ENCODE assay signal across 1 cellular context in the genomic region with DNA sequence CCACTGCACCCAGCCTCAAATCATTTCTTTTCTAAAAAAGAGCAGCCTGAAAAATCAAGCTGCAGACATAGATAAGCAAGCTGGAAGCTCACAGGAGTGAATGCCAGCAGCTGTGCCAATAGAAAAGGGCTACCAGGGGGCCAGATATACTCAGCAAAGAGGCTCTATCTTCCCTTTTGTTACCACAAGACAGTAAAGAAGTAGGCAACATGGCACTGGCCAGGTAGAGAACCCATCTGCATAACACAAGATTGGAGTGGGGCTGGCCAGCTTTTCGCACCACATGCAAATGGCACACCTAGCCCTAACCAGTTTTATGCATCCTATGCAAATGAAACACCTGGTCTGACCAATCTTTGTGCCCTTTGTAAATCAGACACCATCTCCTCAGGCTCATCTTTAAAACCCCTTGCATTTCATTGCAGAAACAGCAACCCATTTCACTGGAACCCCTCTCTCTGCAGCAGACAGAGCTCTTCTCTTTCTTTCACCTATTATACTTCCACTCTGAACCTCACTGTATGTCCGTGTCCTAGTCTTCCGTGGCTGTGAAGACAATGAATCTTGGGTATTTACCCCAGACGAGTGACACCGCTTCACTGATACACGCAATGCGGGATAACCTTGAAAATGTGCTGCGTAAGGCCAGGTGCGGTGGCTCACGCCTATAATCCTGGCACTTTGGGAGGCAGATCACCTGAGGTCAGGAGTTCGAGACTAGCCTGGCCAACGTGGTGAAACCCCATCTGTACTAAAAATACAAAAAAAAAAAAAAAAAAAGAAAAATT.
A peak's percentile ranks its signal among the peaks of the same experiment; 100 is the strongest.
TF ChIP-seq lines count a peak whose summit lies in the region.

No MANE protein-coding gene starts in this region.

TF ChIP-seq in K562, 482 proteins besides CTCF, POLR2A, EP300 and RAD21:
- TF ChIP-seq HNRNPK (IDR thresholded peaks at IDR 0.05; ENCODE audit: low read depth, low read length, poor library complexity, severe bottlenecking) (no peak), NCOR1 (IDR thresholded peaks at IDR 0.05) (peak; percentile 51; the same call in 1 of the 2 replicates), CBFA2T3 (IDR thresholded peaks at IDR 0.05) (peak; percentile 80), TAL1 (IDR thresholded peaks at IDR 0.05) (peak; percentile 65), KDM1A (IDR thresholded peaks at IDR 0.05) (peak; percentile 46 to 54; a peak in 3 of 4 replicates), GTF2E2 (tag; IDR thresholded peaks at IDR 0.05) (no peak), TCF3 (CRISPR knock-in tag; IDR thresholded peaks at IDR 0.05) (peak; percentile 22; the same call in 1 of the 2 replicates), ZSCAN29 (IDR thresholded peaks at IDR 0.05) (no peak), MTA2 (IDR thresholded peaks at IDR 0.05; ENCODE audit: low read depth) (0 out of 2 replicates have a peak, but pooled peaks have one; percentile 24), HDAC1 (IDR thresholded peaks at IDR 0.05) (no peak), ARID1B (IDR thresholded peaks at IDR 0.05) (peak; percentile 49), SREBF1 (IDR thresholded peaks at IDR 0.05; ENCODE audit: borderline replicate concordance, low read depth, low read length) (no peak), CBFA2T2 (conservative IDR thresholded peaks at IDR 0.05) (peak; percentile 63)
- TF ChIP-seq, protein P1, sequence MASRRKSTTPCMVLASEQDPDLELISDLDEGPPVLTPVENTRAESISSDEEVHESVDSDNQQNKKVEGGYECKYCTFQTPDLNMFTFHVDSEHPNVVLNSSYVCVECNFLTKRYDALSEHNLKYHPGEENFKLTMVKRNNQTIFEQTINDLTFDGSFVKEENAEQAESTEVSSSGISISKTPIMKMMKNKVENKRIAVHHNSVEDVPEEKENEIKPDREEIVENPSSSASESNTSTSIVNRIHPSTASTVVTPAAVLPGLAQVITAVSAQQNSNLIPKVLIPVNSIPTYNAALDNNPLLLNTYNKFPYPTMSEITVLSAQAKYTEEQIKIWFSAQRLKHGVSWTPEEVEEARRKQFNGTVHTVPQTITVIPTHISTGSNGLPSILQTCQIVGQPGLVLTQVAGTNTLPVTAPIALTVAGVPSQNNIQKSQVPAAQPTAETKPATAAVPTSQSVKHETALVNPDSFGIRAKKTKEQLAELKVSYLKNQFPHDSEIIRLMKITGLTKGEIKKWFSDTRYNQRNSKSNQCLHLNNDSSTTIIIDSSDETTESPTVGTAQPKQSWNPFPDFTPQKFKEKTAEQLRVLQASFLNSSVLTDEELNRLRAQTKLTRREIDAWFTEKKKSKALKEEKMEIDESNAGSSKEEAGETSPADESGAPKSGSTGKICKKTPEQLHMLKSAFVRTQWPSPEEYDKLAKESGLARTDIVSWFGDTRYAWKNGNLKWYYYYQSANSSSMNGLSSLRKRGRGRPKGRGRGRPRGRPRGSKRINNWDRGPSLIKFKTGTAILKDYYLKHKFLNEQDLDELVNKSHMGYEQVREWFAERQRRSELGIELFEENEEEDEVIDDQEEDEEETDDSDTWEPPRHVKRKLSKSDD (conservative IDR thresholded peaks at IDR 0.05; ENCODE audit: low read length), result no peak
- TF ChIP-seq, protein P2, sequence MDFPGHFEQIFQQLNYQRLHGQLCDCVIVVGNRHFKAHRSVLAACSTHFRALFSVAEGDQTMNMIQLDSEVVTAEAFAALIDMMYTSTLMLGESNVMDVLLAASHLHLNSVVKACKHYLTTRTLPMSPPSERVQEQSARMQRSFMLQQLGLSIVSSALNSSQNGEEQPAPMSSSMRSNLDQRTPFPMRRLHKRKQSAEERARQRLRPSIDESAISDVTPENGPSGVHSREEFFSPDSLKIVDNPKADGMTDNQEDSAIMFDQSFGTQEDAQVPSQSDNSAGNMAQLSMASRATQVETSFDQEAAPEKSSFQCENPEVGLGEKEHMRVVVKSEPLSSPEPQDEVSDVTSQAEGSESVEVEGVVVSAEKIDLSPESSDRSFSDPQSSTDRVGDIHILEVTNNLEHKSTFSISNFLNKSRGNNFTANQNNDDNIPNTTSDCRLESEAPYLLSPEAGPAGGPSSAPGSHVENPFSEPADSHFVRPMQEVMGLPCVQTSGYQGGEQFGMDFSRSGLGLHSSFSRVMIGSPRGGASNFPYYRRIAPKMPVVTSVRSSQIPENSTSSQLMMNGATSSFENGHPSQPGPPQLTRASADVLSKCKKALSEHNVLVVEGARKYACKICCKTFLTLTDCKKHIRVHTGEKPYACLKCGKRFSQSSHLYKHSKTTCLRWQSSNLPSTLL (IDR thresholded peaks at IDR 0.05), result no peak
- TF ChIP-seq, protein P3, sequence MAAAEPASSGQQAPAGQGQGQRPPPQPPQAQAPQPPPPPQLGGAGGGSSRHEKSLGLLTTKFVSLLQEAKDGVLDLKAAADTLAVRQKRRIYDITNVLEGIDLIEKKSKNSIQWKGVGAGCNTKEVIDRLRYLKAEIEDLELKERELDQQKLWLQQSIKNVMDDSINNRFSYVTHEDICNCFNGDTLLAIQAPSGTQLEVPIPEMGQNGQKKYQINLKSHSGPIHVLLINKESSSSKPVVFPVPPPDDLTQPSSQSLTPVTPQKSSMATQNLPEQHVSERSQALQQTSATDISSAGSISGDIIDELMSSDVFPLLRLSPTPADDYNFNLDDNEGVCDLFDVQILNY (CRISPR knock-in tag; IDR thresholded peaks at IDR 0.05), result no peak
- TF ChIP-seq, protein P4, sequence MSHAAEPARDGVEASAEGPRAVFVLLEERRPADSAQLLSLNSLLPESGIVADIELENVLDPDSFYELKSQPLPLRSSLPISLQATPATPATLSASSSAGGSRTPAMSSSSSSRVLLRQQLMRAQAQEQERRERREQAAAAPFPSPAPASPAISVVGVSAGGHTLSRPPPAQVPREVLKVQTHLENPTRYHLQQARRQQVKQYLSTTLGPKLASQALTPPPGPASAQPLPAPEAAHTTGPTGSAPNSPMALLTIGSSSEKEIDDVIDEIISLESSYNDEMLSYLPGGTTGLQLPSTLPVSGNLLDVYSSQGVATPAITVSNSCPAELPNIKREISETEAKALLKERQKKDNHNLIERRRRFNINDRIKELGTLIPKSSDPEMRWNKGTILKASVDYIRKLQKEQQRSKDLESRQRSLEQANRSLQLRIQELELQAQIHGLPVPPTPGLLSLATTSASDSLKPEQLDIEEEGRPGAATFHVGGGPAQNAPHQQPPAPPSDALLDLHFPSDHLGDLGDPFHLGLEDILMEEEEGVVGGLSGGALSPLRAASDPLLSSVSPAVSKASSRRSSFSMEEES (CRISPR knock-in tag; IDR thresholded peaks at IDR 0.05), result no peak
